In the genomic region with DNA sequence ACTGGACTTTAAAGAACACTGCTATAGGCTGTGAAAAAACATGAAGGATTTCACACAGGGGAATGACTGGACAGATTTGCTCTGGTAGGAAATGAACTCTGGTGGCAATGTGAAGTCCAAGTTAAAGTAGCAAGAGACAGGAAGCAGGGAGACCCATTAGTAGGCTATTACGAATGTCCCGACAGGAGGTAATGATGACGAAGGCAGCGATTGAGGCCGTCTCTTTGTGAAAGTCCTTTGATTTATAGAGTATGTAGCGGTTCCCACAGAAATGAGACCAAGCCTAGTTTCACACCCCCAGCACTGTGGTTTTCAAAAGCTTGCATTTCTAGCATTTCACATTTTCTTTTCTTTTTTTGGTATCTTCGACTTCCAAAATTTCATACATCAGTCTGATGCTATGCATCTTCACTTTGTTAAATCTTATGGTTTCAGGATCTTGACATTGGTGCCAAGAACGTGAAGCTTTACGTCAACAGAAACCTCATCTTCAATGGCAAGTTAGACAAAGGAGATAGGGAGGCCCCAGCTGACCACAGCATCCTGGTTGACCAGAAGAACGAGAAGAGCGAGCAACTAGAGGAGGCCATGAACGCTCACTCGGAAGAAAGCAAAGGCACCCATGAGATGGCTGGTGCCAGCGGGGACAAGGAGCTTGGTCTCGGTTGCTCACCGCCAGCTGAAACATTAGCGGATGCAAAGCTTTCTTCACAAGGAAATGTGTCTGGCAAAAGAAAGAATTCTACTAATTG, we compare ENCODE assay signal across 25 cellular contexts.
"Had no signal": no experiment of that assay in that cellular context is flagged by ENCODE, and none has a peak within 500 bp of the region (broad histone marks: within the 10 kb centered on the region; RNA-seq: fewer than 3 reads in every experiment).

No MANE protein-coding gene starts in this region.

- H3K27me3 Mint-ChIP-seq: memory B cell; naive thymus-derived CD4-positive, alpha-beta T cell; natural killer cell treated with Interleukin-12 subunit alpha and Interleukin-12 subunit beta and Interleukin-15 and Interleukin-18, amount 100 ng/mL, for 72 hours; progenitor cell of endocrine pancreas; stimulated activated naive CD8-positive, alpha-beta T cell treated with anti-CD3 and anti-CD28 coated beads, Interleukin-15, Interleukin-2, amounts not matched to agents 100 ng/mL and 50 ng/mL, for 24 hours had no signal

- H3K27me3 ChIP-seq: hepatocyte, neutrophil, ovary, right atrium auricular region, right lobe of liver, suprapubic skin, tibial artery, uterus had no signal

- H3K36me3 ChIP-seq: ovary, right lobe of liver, thoracic aorta, uterus had no signal

- H2AFZ ChIP-seq: hepatocyte had no signal

- H3K27ac Mint-ChIP-seq: memory B cell; naive thymus-derived CD4-positive, alpha-beta T cell; natural killer cell treated with Interleukin-12 subunit alpha and Interleukin-12 subunit beta and Interleukin-15 and Interleukin-18, amount 100 ng/mL, for 72 hours; progenitor cell of endocrine pancreas; stimulated activated effector memory CD8-positive, alpha-beta T cell treated with anti-CD3 and anti-CD28 coated beads, Interleukin-12 subunit alpha, Interleukin-12 subunit beta, amount 100 ng/mL, for 72 hours; stimulated activated naive CD8-positive, alpha-beta T cell treated with anti-CD3 and anti-CD28 coated beads, Interleukin-15, Interleukin-2, amounts not matched to agents 100 ng/mL and 50 ng/mL, for 24 hours had no signal

- H3K9me3 Mint-ChIP-seq: memory B cell; natural killer cell treated with Interleukin-12 subunit alpha and Interleukin-12 subunit beta and Interleukin-15 and Interleukin-18, amount 100 ng/mL, for 72 hours; neural crest cell; stimulated activated effector memory CD8-positive, alpha-beta T cell treated with anti-CD3 and anti-CD28 coated beads, Interleukin-12 subunit alpha, Interleukin-12 subunit beta, amount 100 ng/mL, for 72 hours; stimulated activated naive CD8-positive, alpha-beta T cell treated with anti-CD3 and anti-CD28 coated beads, Interleukin-15, Interleukin-2, amounts not matched to agents 100 ng/mL and 50 ng/mL, for 24 hours had no signal

- H3K27ac ChIP-seq: hepatocyte, left ventricle myocardium inferior, neutrophil, ovary, right atrium auricular region, right lobe of liver, suprapubic skin, thoracic aorta, tibial artery, uterus had no signal

- H3K4me3 Mint-ChIP-seq: memory B cell; naive thymus-derived CD4-positive, alpha-beta T cell; natural killer cell treated with Interleukin-12 subunit alpha and Interleukin-12 subunit beta and Interleukin-15 and Interleukin-18, amount 100 ng/mL, for 72 hours; neural crest cell; stimulated activated effector memory CD8-positive, alpha-beta T cell treated with anti-CD3 and anti-CD28 coated beads, Interleukin-12 subunit alpha, Interleukin-12 subunit beta, amount 100 ng/mL, for 72 hours; stimulated activated naive CD8-positive, alpha-beta T cell treated with anti-CD3 and anti-CD28 coated beads, Interleukin-15, Interleukin-2, amounts not matched to agents 100 ng/mL and 50 ng/mL, for 24 hours had no signal

- H3K4me2 ChIP-seq: hepatocyte, smooth muscle cell had no signal

- H3K4me1 ChIP-seq: left ventricle myocardium inferior, right atrium auricular region, right lobe of liver, uterus had no signal

- H3K4me1 Mint-ChIP-seq: memory B cell; stimulated activated effector memory CD8-positive, alpha-beta T cell treated with anti-CD3 and anti-CD28 coated beads, Interleukin-12 subunit alpha, Interleukin-12 subunit beta, amount 100 ng/mL, for 72 hours had no signal

- H3K9me3 ChIP-seq: mucosa of descending colon, neutrophil, ovary, right atrium auricular region, right lobe of liver, suprapubic skin, thoracic aorta, tibial artery, uterus had no signal

- DNase-seq: islet precursor cell; left ventricle myocardium inferior; midbrain; mucosa of descending colon; naive thymus-derived CD4-positive, alpha-beta T cell; ovary; right lobe of liver; stimulated activated CD4-positive, alpha-beta T cell treated with anti-CD3 and anti-CD28 coated beads, Interleukin-4, amount 100 ng/mL, for 24 hours; stimulated activated naive CD4-positive, alpha-beta T cell; tibial artery; trophoblast cell; uterus had no signal

- H3K4me3 ChIP-seq: hepatocyte, left ventricle myocardium inferior, lung, mucosa of descending colon, ovary, right atrium auricular region, right lobe of liver, smooth muscle cell, suprapubic skin, thoracic aorta, tibial artery, uterus had no signal
